Comparison of ENCODE assay signal across 1 cellular context in genomic region chr12:88111074-88111652, GRCh38.
TF ChIP-seq lines count a peak whose summit lies in the region.

No MANE protein-coding gene starts in this region.

TF ChIP-seq in WTC11, 78 proteins besides CTCF, POLR2A, EP300 and RAD21 (continued from another document):
- TF ChIP-seq, protein P1, sequence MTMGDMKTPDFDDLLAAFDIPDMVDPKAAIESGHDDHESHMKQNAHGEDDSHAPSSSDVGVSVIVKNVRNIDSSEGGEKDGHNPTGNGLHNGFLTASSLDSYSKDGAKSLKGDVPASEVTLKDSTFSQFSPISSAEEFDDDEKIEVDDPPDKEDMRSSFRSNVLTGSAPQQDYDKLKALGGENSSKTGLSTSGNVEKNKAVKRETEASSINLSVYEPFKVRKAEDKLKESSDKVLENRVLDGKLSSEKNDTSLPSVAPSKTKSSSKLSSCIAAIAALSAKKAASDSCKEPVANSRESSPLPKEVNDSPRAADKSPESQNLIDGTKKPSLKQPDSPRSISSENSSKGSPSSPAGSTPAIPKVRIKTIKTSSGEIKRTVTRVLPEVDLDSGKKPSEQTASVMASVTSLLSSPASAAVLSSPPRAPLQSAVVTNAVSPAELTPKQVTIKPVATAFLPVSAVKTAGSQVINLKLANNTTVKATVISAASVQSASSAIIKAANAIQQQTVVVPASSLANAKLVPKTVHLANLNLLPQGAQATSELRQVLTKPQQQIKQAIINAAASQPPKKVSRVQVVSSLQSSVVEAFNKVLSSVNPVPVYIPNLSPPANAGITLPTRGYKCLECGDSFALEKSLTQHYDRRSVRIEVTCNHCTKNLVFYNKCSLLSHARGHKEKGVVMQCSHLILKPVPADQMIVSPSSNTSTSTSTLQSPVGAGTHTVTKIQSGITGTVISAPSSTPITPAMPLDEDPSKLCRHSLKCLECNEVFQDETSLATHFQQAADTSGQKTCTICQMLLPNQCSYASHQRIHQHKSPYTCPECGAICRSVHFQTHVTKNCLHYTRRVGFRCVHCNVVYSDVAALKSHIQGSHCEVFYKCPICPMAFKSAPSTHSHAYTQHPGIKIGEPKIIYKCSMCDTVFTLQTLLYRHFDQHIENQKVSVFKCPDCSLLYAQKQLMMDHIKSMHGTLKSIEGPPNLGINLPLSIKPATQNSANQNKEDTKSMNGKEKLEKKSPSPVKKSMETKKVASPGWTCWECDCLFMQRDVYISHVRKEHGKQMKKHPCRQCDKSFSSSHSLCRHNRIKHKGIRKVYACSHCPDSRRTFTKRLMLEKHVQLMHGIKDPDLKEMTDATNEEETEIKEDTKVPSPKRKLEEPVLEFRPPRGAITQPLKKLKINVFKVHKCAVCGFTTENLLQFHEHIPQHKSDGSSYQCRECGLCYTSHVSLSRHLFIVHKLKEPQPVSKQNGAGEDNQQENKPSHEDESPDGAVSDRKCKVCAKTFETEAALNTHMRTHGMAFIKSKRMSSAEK (CRISPR knock-in tag; IDR thresholded peaks at IDR 0.05; ENCODE audit: borderline replicate concordance) = no peak
- TF ChIP-seq TEAD4 (CRISPR knock-in tag; IDR thresholded peaks at IDR 0.05) = no peak
TF ChIP-seq in WTC11: peak in this region for 0.
